Comparison of ENCODE assay signal across 1 cellular context in the genomic region with DNA sequence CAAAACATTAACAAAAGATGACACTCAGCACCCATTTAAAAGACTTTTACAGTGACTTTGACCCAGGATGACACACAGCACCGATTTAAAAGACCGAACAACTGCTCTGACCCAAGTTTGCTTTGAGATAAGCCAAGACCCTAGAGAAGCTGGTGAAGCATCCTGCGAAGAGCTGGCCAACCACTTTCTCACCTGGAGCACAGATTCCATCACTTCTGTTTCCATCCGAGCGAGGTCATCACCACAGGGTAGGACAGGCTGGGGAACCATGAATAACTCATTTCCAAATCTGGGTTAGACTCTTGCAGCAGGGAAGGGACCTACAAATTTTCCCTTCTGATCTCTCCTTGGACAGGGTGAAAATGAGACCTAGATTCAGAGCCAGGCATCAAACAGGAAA.
TF ChIP-seq lines count a peak whose summit lies in the region.

No MANE protein-coding gene starts in this region.

TF ChIP-seq in IMR-90, 13 proteins besides CTCF, POLR2A, EP300 and RAD21:
- TF ChIP-seq BHLHE40 (IDR thresholded peaks at IDR 0.05; ENCODE audit: low read depth, low read length) (no peak), SMC3 (IDR thresholded peaks at IDR 0.05; ENCODE audit: low read depth, low read length) (no peak), RFX5 (IDR thresholded peaks at IDR 0.05; ENCODE audit: low read depth, low read length) (no peak), CEBPB (IDR thresholded peaks at IDR 0.05; ENCODE audit: low read depth, low read length) (no peak), CHD1 (IDR thresholded peaks at IDR 0.05; ENCODE audit: low read depth, low read length) (no peak), MAFK (IDR thresholded peaks at IDR 0.05; ENCODE audit: low read depth, low read length) (no peak), MXI1 (IDR thresholded peaks at IDR 0.05; ENCODE audit: borderline replicate concordance, low read depth, low read length) (no peak), NFE2L2 (IDR thresholded peaks at IDR 0.05; ENCODE audit: low read depth, low read length) (no peak), RCOR1 (IDR thresholded peaks at IDR 0.05; ENCODE audit: insufficient replicate concordance, low read length) (no peak), FOS (IDR thresholded peaks at IDR 0.05; ENCODE audit: low read depth, low read length) (no peak), MAZ (IDR thresholded peaks at IDR 0.05; ENCODE audit: borderline replicate concordance, low read depth, low read length) (no peak)
- TF ChIP-seq, protein P1, sequence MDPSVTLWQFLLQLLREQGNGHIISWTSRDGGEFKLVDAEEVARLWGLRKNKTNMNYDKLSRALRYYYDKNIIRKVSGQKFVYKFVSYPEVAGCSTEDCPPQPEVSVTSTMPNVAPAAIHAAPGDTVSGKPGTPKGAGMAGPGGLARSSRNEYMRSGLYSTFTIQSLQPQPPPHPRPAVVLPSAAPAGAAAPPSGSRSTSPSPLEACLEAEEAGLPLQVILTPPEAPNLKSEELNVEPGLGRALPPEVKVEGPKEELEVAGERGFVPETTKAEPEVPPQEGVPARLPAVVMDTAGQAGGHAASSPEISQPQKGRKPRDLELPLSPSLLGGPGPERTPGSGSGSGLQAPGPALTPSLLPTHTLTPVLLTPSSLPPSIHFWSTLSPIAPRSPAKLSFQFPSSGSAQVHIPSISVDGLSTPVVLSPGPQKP (IDR thresholded peaks at IDR 0.05; ENCODE audit: borderline replicate concordance, low read depth, low read length), result no peak
- TF ChIP-seq, protein P2, sequence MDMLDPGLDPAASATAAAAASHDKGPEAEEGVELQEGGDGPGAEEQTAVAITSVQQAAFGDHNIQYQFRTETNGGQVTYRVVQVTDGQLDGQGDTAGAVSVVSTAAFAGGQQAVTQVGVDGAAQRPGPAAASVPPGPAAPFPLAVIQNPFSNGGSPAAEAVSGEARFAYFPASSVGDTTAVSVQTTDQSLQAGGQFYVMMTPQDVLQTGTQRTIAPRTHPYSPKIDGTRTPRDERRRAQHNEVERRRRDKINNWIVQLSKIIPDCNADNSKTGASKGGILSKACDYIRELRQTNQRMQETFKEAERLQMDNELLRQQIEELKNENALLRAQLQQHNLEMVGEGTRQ (IDR thresholded peaks at IDR 0.05; ENCODE audit: low read depth, low read length), result no peak
